ENCODE assay signal across 1 cellular context in genomic region chr4:165343353-165344191, GRCh38.
TF ChIP-seq lines count a peak whose summit lies in the region.

No MANE protein-coding gene starts in this region.

TF ChIP-seq in HepG2, 621 proteins besides CTCF, POLR2A, EP300 and RAD21 (continued from another document and continues in another):
- TF ChIP-seq, protein P1, sequence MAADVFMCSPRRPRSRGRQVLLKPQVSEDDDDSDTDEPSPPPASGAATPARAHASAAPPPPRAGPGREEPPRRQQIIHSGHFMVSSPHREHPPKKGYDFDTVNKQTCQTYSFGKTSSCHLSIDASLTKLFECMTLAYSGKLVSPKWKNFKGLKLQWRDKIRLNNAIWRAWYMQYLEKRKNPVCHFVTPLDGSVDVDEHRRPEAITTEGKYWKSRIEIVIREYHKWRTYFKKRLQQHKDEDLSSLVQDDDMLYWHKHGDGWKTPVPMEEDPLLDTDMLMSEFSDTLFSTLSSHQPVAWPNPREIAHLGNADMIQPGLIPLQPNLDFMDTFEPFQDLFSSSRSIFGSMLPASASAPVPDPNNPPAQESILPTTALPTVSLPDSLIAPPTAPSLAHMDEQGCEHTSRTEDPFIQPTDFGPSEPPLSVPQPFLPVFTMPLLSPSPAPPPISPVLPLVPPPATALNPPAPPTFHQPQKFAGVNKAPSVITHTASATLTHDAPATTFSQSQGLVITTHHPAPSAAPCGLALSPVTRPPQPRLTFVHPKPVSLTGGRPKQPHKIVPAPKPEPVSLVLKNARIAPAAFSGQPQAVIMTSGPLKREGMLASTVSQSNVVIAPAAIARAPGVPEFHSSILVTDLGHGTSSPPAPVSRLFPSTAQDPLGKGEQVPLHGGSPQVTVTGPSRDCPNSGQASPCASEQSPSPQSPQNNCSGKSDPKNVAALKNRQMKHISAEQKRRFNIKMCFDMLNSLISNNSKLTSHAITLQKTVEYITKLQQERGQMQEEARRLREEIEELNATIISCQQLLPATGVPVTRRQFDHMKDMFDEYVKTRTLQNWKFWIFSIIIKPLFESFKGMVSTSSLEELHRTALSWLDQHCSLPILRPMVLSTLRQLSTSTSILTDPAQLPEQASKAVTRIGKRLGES (CRISPR knock-in tag; IDR thresholded peaks at IDR 0.05; ENCODE audit: borderline replicate concordance), result no peak
- TF ChIP-seq ZBTB1 (CRISPR knock-in tag; IDR thresholded peaks at IDR 0.05; ENCODE audit: borderline replicate concordance), result no peak
- no peak for TF ChIP-seq ESRRA (CRISPR knock-in tag; IDR thresholded peaks at IDR 0.05; ENCODE audit: low read depth)
- no peak for TF ChIP-seq MTF2 (CRISPR knock-in tag; IDR thresholded peaks at IDR 0.05; ENCODE audit: borderline replicate concordance)
- no peak; the same call in 1 of the 2 replicates for TF ChIP-seq ZNF816 (CRISPR knock-in tag; IDR thresholded peaks at IDR 0.05; ENCODE audit: borderline replicate concordance)
- no peak for TF ChIP-seq BRD4 (CRISPR knock-in tag; IDR thresholded peaks at IDR 0.05)
- TF ChIP-seq, protein P2, sequence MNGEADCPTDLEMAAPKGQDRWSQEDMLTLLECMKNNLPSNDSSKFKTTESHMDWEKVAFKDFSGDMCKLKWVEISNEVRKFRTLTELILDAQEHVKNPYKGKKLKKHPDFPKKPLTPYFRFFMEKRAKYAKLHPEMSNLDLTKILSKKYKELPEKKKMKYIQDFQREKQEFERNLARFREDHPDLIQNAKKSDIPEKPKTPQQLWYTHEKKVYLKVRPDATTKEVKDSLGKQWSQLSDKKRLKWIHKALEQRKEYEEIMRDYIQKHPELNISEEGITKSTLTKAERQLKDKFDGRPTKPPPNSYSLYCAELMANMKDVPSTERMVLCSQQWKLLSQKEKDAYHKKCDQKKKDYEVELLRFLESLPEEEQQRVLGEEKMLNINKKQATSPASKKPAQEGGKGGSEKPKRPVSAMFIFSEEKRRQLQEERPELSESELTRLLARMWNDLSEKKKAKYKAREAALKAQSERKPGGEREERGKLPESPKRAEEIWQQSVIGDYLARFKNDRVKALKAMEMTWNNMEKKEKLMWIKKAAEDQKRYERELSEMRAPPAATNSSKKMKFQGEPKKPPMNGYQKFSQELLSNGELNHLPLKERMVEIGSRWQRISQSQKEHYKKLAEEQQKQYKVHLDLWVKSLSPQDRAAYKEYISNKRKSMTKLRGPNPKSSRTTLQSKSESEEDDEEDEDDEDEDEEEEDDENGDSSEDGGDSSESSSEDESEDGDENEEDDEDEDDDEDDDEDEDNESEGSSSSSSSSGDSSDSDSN (CRISPR knock-in tag; IDR thresholded peaks at IDR 0.05), result no peak
- TF ChIP-seq, protein P3, sequence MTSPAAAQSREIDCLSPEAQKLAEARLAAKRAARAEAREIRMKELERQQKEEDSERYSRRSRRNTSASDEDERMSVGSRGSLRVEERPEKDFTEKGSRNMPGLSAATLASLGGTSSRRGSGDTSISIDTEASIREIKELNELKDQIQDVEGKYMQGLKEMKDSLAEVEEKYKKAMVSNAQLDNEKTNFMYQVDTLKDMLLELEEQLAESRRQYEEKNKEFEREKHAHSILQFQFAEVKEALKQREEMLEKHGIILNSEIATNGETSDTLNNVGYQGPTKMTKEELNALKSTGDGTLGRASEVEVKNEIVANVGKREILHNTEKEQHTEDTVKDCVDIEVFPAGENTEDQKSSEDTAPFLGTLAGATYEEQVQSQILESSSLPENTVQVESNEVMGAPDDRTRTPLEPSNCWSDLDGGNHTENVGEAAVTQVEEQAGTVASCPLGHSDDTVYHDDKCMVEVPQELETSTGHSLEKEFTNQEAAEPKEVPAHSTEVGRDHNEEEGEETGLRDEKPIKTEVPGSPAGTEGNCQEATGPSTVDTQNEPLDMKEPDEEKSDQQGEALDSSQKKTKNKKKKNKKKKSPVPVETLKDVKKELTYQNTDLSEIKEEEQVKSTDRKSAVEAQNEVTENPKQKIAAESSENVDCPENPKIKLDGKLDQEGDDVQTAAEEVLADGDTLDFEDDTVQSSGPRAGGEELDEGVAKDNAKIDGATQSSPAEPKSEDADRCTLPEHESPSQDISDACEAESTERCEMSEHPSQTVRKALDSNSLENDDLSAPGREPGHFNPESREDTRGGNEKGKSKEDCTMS (CRISPR knock-in tag; conservative IDR thresholded peaks at IDR 0.05), result no peak
- TF ChIP-seq, protein P4, sequence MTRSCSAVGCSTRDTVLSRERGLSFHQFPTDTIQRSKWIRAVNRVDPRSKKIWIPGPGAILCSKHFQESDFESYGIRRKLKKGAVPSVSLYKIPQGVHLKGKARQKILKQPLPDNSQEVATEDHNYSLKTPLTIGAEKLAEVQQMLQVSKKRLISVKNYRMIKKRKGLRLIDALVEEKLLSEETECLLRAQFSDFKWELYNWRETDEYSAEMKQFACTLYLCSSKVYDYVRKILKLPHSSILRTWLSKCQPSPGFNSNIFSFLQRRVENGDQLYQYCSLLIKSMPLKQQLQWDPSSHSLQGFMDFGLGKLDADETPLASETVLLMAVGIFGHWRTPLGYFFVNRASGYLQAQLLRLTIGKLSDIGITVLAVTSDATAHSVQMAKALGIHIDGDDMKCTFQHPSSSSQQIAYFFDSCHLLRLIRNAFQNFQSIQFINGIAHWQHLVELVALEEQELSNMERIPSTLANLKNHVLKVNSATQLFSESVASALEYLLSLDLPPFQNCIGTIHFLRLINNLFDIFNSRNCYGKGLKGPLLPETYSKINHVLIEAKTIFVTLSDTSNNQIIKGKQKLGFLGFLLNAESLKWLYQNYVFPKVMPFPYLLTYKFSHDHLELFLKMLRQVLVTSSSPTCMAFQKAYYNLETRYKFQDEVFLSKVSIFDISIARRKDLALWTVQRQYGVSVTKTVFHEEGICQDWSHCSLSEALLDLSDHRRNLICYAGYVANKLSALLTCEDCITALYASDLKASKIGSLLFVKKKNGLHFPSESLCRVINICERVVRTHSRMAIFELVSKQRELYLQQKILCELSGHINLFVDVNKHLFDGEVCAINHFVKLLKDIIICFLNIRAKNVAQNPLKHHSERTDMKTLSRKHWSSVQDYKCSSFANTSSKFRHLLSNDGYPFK (CRISPR knock-in tag; IDR thresholded peaks at IDR 0.05; ENCODE audit: borderline replicate concordance), result no peak
- TF ChIP-seq HOXA7 (CRISPR knock-in tag; IDR thresholded peaks at IDR 0.05), result no peak
- TF ChIP-seq, protein P5, sequence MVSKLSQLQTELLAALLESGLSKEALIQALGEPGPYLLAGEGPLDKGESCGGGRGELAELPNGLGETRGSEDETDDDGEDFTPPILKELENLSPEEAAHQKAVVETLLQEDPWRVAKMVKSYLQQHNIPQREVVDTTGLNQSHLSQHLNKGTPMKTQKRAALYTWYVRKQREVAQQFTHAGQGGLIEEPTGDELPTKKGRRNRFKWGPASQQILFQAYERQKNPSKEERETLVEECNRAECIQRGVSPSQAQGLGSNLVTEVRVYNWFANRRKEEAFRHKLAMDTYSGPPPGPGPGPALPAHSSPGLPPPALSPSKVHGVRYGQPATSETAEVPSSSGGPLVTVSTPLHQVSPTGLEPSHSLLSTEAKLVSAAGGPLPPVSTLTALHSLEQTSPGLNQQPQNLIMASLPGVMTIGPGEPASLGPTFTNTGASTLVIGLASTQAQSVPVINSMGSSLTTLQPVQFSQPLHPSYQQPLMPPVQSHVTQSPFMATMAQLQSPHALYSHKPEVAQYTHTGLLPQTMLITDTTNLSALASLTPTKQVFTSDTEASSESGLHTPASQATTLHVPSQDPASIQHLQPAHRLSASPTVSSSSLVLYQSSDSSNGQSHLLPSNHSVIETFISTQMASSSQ (IDR thresholded peaks at IDR 0.05; ENCODE audit: low read depth), result no peak
- TF ChIP-seq, protein P5 (CRISPR knock-in tag; IDR thresholded peaks at IDR 0.05; ENCODE audit: borderline replicate concordance), result no peak
- no peak for TF ChIP-seq MXI1 (IDR thresholded peaks at IDR 0.05; ENCODE audit: borderline replicate concordance, low read depth, low read length)
- 0 out of 2 replicates have a peak, but pooled peaks have one; percentile 18 for TF ChIP-seq ZGPAT (CRISPR knock-in tag; IDR thresholded peaks at IDR 0.05)
- peak; percentile 67; the same call in 1 of the 2 replicates for TF ChIP-seq MEF2D (CRISPR knock-in tag; IDR thresholded peaks at IDR 0.05)
- no peak for TF ChIP-seq SIN3B (IDR thresholded peaks at IDR 0.05; ENCODE audit: low read length)
- 0 out of 2 replicates have a peak, but pooled peaks have one; percentile 25 for TF ChIP-seq ZNF264 (CRISPR knock-in tag; IDR thresholded peaks at IDR 0.05)
- peak; percentile 63; the same call in 1 of the 2 replicates for TF ChIP-seq ZNF766 (CRISPR knock-in tag; IDR thresholded peaks at IDR 0.05; ENCODE audit: borderline replicate concordance)
- no peak for TF ChIP-seq SP140L (CRISPR knock-in tag; IDR thresholded peaks at IDR 0.05; ENCODE audit: borderline replicate concordance)
- TF ChIP-seq ZNF235 (CRISPR knock-in tag; IDR thresholded peaks at IDR 0.05; ENCODE audit: borderline replicate concordance), result no peak
- TF ChIP-seq, protein P6, sequence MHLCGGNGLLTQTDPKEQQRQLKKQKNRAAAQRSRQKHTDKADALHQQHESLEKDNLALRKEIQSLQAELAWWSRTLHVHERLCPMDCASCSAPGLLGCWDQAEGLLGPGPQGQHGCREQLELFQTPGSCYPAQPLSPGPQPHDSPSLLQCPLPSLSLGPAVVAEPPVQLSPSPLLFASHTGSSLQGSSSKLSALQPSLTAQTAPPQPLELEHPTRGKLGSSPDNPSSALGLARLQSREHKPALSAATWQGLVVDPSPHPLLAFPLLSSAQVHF (CRISPR knock-in tag; IDR thresholded peaks at IDR 0.05), result no peak
- no peak for TF ChIP-seq XRCC5 (optimal IDR thresholded peaks at IDR 0.05; ENCODE audit: low read length)
- no peak for TF ChIP-seq PAWR (CRISPR knock-in tag; IDR thresholded peaks at IDR 0.05; ENCODE audit: borderline replicate concordance)
- no peak for TF ChIP-seq KAT7 (CRISPR knock-in tag; IDR thresholded peaks at IDR 0.05; ENCODE audit: borderline replicate concordance)
- TF ChIP-seq SRSF4 (IDR thresholded peaks at IDR 0.05; ENCODE audit: low read depth, low read length, poor library complexity, severe bottlenecking), result no peak
- peak; percentile 50; the same call in 1 of the 2 replicates for TF ChIP-seq ZNF800 (CRISPR knock-in tag; IDR thresholded peaks at IDR 0.05)
- no peak for TF ChIP-seq MLLT10 (CRISPR knock-in tag; IDR thresholded peaks at IDR 0.05)
- TF ChIP-seq NR2F1 (CRISPR knock-in tag; IDR thresholded peaks at IDR 0.05), result no peak
- no peak for TF ChIP-seq HDAC6 (IDR thresholded peaks at IDR 0.05; ENCODE audit: low read depth, low read length)
- 0 out of 2 replicates have a peak, but pooled peaks have one; percentile 68 for TF ChIP-seq ZSCAN21 (CRISPR knock-in tag; IDR thresholded peaks at IDR 0.05; ENCODE audit: borderline replicate concordance)
- no peak for TF ChIP-seq MXD4 (CRISPR knock-in tag; IDR thresholded peaks at IDR 0.05)
- 0 out of 2 replicates have a peak, but pooled peaks have one; percentile 38 for TF ChIP-seq PRMT3 (CRISPR knock-in tag; IDR thresholded peaks at IDR 0.05; ENCODE audit: borderline replicate concordance, low read depth)
- no peak for TF ChIP-seq HOXA3 (CRISPR knock-in tag; IDR thresholded peaks at IDR 0.05)
- TF ChIP-seq TMF1 (CRISPR knock-in tag; IDR thresholded peaks at IDR 0.05; ENCODE audit: low read depth), result no peak
- TF ChIP-seq PTBP1 (IDR thresholded peaks at IDR 0.05; ENCODE audit: low read depth, low read length, poor library complexity, severe bottlenecking), result no peak
- TF ChIP-seq, protein P7, sequence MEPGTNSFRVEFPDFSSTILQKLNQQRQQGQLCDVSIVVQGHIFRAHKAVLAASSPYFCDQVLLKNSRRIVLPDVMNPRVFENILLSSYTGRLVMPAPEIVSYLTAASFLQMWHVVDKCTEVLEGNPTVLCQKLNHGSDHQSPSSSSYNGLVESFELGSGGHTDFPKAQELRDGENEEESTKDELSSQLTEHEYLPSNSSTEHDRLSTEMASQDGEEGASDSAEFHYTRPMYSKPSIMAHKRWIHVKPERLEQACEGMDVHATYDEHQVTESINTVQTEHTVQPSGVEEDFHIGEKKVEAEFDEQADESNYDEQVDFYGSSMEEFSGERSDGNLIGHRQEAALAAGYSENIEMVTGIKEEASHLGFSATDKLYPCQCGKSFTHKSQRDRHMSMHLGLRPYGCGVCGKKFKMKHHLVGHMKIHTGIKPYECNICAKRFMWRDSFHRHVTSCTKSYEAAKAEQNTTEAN (CRISPR knock-in tag; conservative IDR thresholded peaks at IDR 0.05), result no peak
- no peak for TF ChIP-seq MXD1 (CRISPR knock-in tag; IDR thresholded peaks at IDR 0.05)
